In genomic region chr1:16153110-16153998, GRCh38 we compare ENCODE assay signal across 10 cellular contexts. TPM values are rescaled to one million over a fixed set of nuclear protein-coding genes. Genes with fewer than 3 reads are reported as not detected.
DNase-seq lines count a peak whose midpoint lies in the region; ATAC-seq and TF ChIP-seq lines count a peak whose summit lies in the region.
"Had no signal": no experiment of that assay in that cellular context is flagged by ENCODE, and none has a peak within 500 bp of the region (broad histone marks: within the 10 kb centered on the region; RNA-seq: fewer than 3 reads in every experiment).

No MANE protein-coding gene starts in this region.

- no peak overlapping the region for H3K27ac Mint-ChIP-seq in natural killer cell treated with Interleukin-12 subunit alpha and Interleukin-12 subunit beta and Interleukin-15 and Interleukin-18, amount 100 ng/mL, for 72 hours

- H3K36me3 ChIP-seq in HUES64 (ENCODE audit: insufficient read depth, low read length) (peaks cover 29% of the 10 kb centered on the region), liver (ENCODE audit: control insufficient read depth in 4 of 4, insufficient read depth in 3 of 4, low read depth in 1 of 4, low read length in 3 of 4) (peaks cover 4 to 20% (median 5%) of the 10 kb centered on the region in 4 donors), stomach smooth muscle (ENCODE audit: control insufficient read depth in 2 of 2, insufficient read depth in 2 of 2, low read length in 2 of 2) (peaks cover 2 to 5% of the 10 kb centered on the region in 2 donors)

- ATAC-seq in natural killer cell treated with Interleukin-12 subunit alpha and Interleukin-12 subunit beta and Interleukin-15 and Interleukin-18, amount 100 ng/mL, for 72 hours = no peak

- no peak for TF ChIP-seq RAD21 in liver (IDR thresholded peaks at IDR 0.05)

- WGBS in HUES64 = 24% methylated on average over 11 of the region's 13 CpGs
- WGBS in liver = 67% methylated on average over 13 of the region's 13 CpGs

- H3K4me3 ChIP-seq in HUES64 (ENCODE audit: low read length) (peak overlapping the region; percentile 82), cardiac fibroblast (replicated peaks in 1 of 2; ENCODE audit: low read depth in 2 of 2, low read length in 2 of 2) (peak overlapping the region; percentile 87 to 90), liver (ENCODE audit: low read depth in 1 of 3, low read length in 3 of 3) (peak overlapping the region in 1 of 3 donors; percentile 73), stomach smooth muscle (ENCODE audit: low read length in 2 of 2) (peak overlapping the region; percentile 50 to 82)

- DNase-seq in cardiac fibroblast (ENCODE audit: low read depth in 2 of 2) = no peak
- no peak for DNase-seq in T1000 (lab: John Stamatoyannopoulos, UW)
- DNase-seq in midbrain (lab: John Stamatoyannopoulos, UW) = no peak
- DNase-seq in UCSD-AML1 (lab: John Stamatoyannopoulos, UW; ENCODE audit: unreplicated experiment) = no peak
- no peak for DNase-seq in natural killer cell treated with Interleukin-12 subunit alpha and Interleukin-12 subunit beta and Interleukin-15 and Interleukin-18, amount 100 ng/mL, for 72 hours (ENCODE audit: low spot score)
- DNase-seq: effector CD4-positive, alpha-beta T cell; NCI-H774 had no signal

- H3K9me3 Mint-ChIP-seq in natural killer cell treated with Interleukin-12 subunit alpha and Interleukin-12 subunit beta and Interleukin-15 and Interleukin-18, amount 100 ng/mL, for 72 hours = no peaks in the 10 kb centered on the region

- no peaks in the 10 kb centered on the region for H3K36me3 Mint-ChIP-seq in natural killer cell treated with Interleukin-12 subunit alpha and Interleukin-12 subunit beta and Interleukin-15 and Interleukin-18, amount 100 ng/mL, for 72 hours

- peaks cover 40% of the 10 kb centered on the region for H3K4me1 ChIP-seq in HUES64 (ENCODE audit: insufficient read depth, low read length)
- peaks cover 7 to 30% (median 19%) of the 10 kb centered on the region in 4 donors for H3K4me1 ChIP-seq in liver (ENCODE audit: control insufficient read depth in 4 of 4, insufficient read depth in 4 of 4, low read length in 3 of 4)
- peaks cover 41% of the 10 kb centered on the region for H3K4me1 ChIP-seq in stomach smooth muscle (ENCODE audit: control insufficient read depth, insufficient read depth, low read length)

- H3K27ac ChIP-seq in HUES64 (ENCODE audit: low read depth, low read length) (peak overlapping the region; percentile 4; the same call in 1 of the 2 replicates), liver (ENCODE audit: low read depth in 1 of 2, low read length in 2 of 2) (peak overlapping the region; percentile 89 to 91), stomach smooth muscle (ENCODE audit: low read length) (no peak overlapping the region)

- TF ChIP-seq CTCF in cardiac fibroblast (IDR thresholded peaks at IDR 0.05; ENCODE audit: low read depth, low read length) (no peak), liver (IDR thresholded peaks at IDR 0.05; ENCODE audit: low read depth, low read length, missing input control) (no peak)

- H3K9me3 ChIP-seq in HUES64 (ENCODE audit: insufficient read depth, low read depth, low read length) (no peaks in the 10 kb centered on the region), liver (ENCODE audit: control insufficient read depth in 4 of 4, low read length in 3 of 4) (no peaks in the 10 kb centered on the region), stomach smooth muscle (ENCODE audit: control insufficient read depth in 2 of 2, low read length in 2 of 2) (no peaks in the 10 kb centered on the region)

- H3K27me3 ChIP-seq in HUES64 (ENCODE audit: insufficient read depth, low read length) (peaks cover 3% of the 10 kb centered on the region; the same call in 1 of the 2 replicates), liver (ENCODE audit: control insufficient read depth in 4 of 4, insufficient read depth in 4 of 4, low read length in 3 of 4) (no peaks in the 10 kb centered on the region), stomach smooth muscle (ENCODE audit: control insufficient read depth in 1 of 2, insufficient read depth in 2 of 2, low read length in 2 of 2) (no peaks in the 10 kb centered on the region)

- H3K4me1 Mint-ChIP-seq in natural killer cell treated with Interleukin-12 subunit alpha and Interleukin-12 subunit beta and Interleukin-15 and Interleukin-18, amount 100 ng/mL, for 72 hours (ENCODE audit: low read depth in 2 of 2) = peaks cover 15 to 27% of the 10 kb centered on the region in 2 donors

- H3K27me3 Mint-ChIP-seq in natural killer cell treated with Interleukin-12 subunit alpha and Interleukin-12 subunit beta and Interleukin-15 and Interleukin-18, amount 100 ng/mL, for 72 hours = peaks cover 9 to 14% of the 10 kb centered on the region in 2 donors

- H3K4me3 Mint-ChIP-seq in natural killer cell treated with Interleukin-12 subunit alpha and Interleukin-12 subunit beta and Interleukin-15 and Interleukin-18, amount 100 ng/mL, for 72 hours = no peak overlapping the region

- H3K9ac ChIP-seq in HUES64 (ENCODE audit: low read depth, low read length) = peak overlapping the region; percentile 91
- H3K9ac ChIP-seq in liver (ENCODE audit: low read depth in 1 of 2, low read length in 2 of 2) = peak overlapping the region in 1 of 2 donors; percentile 67
- H3K9ac ChIP-seq in stomach smooth muscle (ENCODE audit: low read length in 2 of 2) = peak overlapping the region in 1 of 2 donors; percentile 5

TF ChIP-seq in liver, 16 proteins besides CTCF, POLR2A, EP300 and RAD21:
- no peak for TF ChIP-seq FOXA1 (IDR thresholded peaks at IDR 0.05)
- TF ChIP-seq HNF4G (IDR thresholded peaks at IDR 0.05) = no peak
- TF ChIP-seq HNF4A (conservative IDR thresholded peaks at IDR 0.05) = no peak
- TF ChIP-seq, protein P1, sequence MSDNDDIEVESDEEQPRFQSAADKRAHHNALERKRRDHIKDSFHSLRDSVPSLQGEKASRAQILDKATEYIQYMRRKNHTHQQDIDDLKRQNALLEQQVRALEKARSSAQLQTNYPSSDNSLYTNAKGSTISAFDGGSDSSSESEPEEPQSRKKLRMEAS (IDR thresholded peaks at IDR 0.05) = no peak

RNA-seq across cellular contexts. Expression of gene EPHA2, which starts 2.5 kb away (rescaled TPM):
- 28.0 TPM for polyA plus RNA-seq in HUES64 (2013, experiment 1 of 2)
- 32.0 TPM for polyA plus RNA-seq in HUES64 (2013, experiment 2 of 2)
- 10 to 100 TPM in 1 of 2 donors, 1 to 10 TPM in 1; 5.8 to 11.1 TPM for total RNA-seq in liver
- 1 to 10 TPM; 2.9 to 7.9 TPM for polyA plus RNA-seq in liver
- not detected for total RNA-seq in natural killer cell treated with Interleukin-12 subunit alpha and Interleukin-12 subunit beta and Interleukin-15 and Interleukin-18, amount 100 ng/mL, for 72 hours

RNA-seq across cellular contexts. Expression of gene ARHGEF19, which starts 59.1 kb away (rescaled TPM):
- 12.8 TPM for polyA plus RNA-seq in HUES64 (2013, experiment 1 of 2)
- 15.7 TPM for polyA plus RNA-seq in HUES64 (2013, experiment 2 of 2)
- total RNA-seq in liver = 1 to 10 TPM in 1 of 2 donors, under 1 TPM in 1; 0.79 to 3.0 TPM
- 1 to 10 TPM; 1.9 to 3.2 TPM for polyA plus RNA-seq in liver
- total RNA-seq in natural killer cell treated with Interleukin-12 subunit alpha and Interleukin-12 subunit beta and Interleukin-15 and Interleukin-18, amount 100 ng/mL, for 72 hours = 10 to 100 TPM; 13.0 to 14.0 TPM

Comparison
In these comparisons a context has a peak if more than half of its experiments do, and no peak if none do; other contexts are left out.
1. RNA of gene EPHA2, which starts 2.5 kb away (total RNA-seq): 5.8 to 11.1 TPM in liver; not detected in natural killer cell treated with Interleukin-12 subunit alpha and Interleukin-12 subunit beta and Interleukin-15 and Interleukin-18, amount 100 ng/mL, for 72 hours; every median in the first group is over 4 times any median in the second.